24 cellular contexts compared by ENCODE assay signal in the genomic region with DNA sequence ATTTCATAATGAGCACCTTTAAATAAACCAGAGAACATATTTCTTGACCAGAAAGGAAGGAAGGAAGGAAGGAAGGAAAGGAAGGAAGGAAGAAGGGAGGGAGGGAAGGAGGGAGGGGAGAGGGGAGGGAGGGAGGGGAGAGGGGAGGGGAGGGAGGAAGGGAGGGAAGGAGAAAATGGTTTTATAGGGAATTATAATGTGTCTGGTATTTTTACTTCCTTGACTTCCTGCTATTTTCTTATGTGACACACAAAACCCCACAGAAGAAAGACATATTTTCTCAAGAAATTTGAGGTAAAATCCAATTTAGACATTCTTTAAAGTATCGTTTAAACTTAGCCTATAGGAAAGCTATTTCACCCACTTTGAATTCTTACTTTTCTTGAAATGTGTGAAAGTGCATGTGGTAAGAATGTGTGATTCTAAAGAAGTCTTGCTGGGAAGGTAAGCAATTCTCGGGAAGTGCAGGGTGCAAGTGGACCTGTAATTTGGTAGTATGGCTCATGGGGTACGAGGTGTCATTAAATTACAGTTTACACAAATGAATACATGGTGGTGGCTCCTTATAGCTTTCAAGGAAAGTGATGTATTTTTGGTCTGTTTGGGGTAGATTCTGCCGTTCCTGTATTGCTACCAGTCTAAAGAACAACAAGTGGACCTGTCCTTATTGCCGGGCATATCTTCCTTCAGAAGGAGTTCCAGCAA. TPM values are rescaled to one million over a fixed set of nuclear protein-coding genes. Genes with fewer than 3 reads are reported as not detected.
DNase-seq lines count a peak whose midpoint lies in the region; ATAC-seq and TF ChIP-seq lines count a peak whose summit lies in the region.
"Had no signal": no experiment of that assay in that cellular context is flagged by ENCODE, and none has a peak within 500 bp of the region (broad histone marks: within the 10 kb centered on the region; RNA-seq: fewer than 3 reads in every experiment).

No MANE protein-coding gene starts in this region.

- DNase-seq in activated naive CD4-positive, alpha-beta T cell treated with anti-CD3 and anti-CD28 coated beads for 36 hours, result no peak
- DNase-seq in activated naive CD4-positive, alpha-beta T cell (lab: John Stamatoyannopoulos, UW), result no peak
- DNase-seq in CD8-positive, alpha-beta T cell, result no peak
- DNase-seq in activated CD8-positive, alpha-beta T cell treated with anti-CD3 and anti-CD28 coated beads for 36 hours, result no peak
- DNase-seq in naive thymus-derived CD8-positive, alpha-beta T cell, result no peak
- DNase-seq in NOMO-1 treated with DMSO at 0.1 percent for 48 hours (lab: John Stamatoyannopoulos, UW; ENCODE audit: unreplicated experiment), result no peak
- DNase-seq: activated effector memory CD4-positive, alpha-beta T cell treated with anti-CD3 and anti-CD28 coated beads, Interleukin-2, amount 50 U/mL, for 16 hours; DMS 273 treated with DMSO at 0.1 percent for 48 hours; IMR-90; mesendoderm; NCI-H1105; NCI-H2029; NCI-H82; SK-N-SH; stimulated activated CD4-positive, alpha-beta T cell treated with anti-CD3 and anti-CD28 coated beads, Interleukin-4, amount 100 ng/mL, for 1 hour; T1000; transverse colon had no signal

- no peaks in the 10 kb centered on the region for H3K9me3 ChIP-seq in CD8-positive, alpha-beta T cell (ENCODE audit: low read length)
- H3K9me3 ChIP-seq: esophagus muscularis mucosa, SK-N-SH, transverse colon had no signal

- peaks cover 5% of the 10 kb centered on the region for H3K36me3 ChIP-seq in CD8-positive, alpha-beta T cell (ENCODE audit: insufficient read depth, low read length)

- H3K9me3 Mint-ChIP-seq in activated naive CD4-positive, alpha-beta T cell treated with anti-CD3 and anti-CD28 coated beads for 36 hours, result no peaks in the 10 kb centered on the region
- no peaks in the 10 kb centered on the region for H3K9me3 Mint-ChIP-seq in CD8-positive, alpha-beta T cell
- peaks cover 4% of the 10 kb centered on the region for H3K9me3 Mint-ChIP-seq in activated CD8-positive, alpha-beta T cell treated with anti-CD3 and anti-CD28 coated beads for 36 hours
- no peaks in the 10 kb centered on the region for H3K9me3 Mint-ChIP-seq in naive thymus-derived CD8-positive, alpha-beta T cell

- POLR2A ChIA-PET in CD8-positive, alpha-beta T cell (lab: Charles Lee), result interaction anchor here (1.4 to 5.2 kb wide), 3 partner anchors 14 to 48 kb away, joined by 3 to 62 read pairs (median 4); a partner anchor contains a TSS
- POLR2A ChIA-PET in activated CD8-positive, alpha-beta T cell treated with anti-CD3 and anti-CD28 coated beads for 36 hours (lab: Charles Lee), result interaction anchor here (0.6 to 1.4 kb wide), 8 partner anchors 9 to 94 kb away, joined by 3 to 7 read pairs (median 3); a partner anchor contains a TSS
- POLR2A ChIA-PET in naive thymus-derived CD8-positive, alpha-beta T cell (lab: Charles Lee), result interaction anchor here (3.0 kb wide), 1 partner anchor 18 kb away, joined by 9 read pairs; a partner anchor contains a TSS

- H3K36me3 Mint-ChIP-seq in activated naive CD4-positive, alpha-beta T cell treated with anti-CD3 and anti-CD28 coated beads for 36 hours (ENCODE audit: low read depth), result peaks cover 22% of the 10 kb centered on the region
- peaks cover 77% of the 10 kb centered on the region for H3K36me3 Mint-ChIP-seq in CD8-positive, alpha-beta T cell
- H3K36me3 Mint-ChIP-seq in activated CD8-positive, alpha-beta T cell treated with anti-CD3 and anti-CD28 coated beads for 36 hours (ENCODE audit: low read depth), result peaks cover 48% of the 10 kb centered on the region
- H3K36me3 Mint-ChIP-seq in naive thymus-derived CD8-positive, alpha-beta T cell, result peaks cover 5 to 78% (median 33%) of the 10 kb centered on the region in 3 donors

- no peaks in the 10 kb centered on the region for H3K27me3 Mint-ChIP-seq in activated naive CD4-positive, alpha-beta T cell treated with anti-CD3 and anti-CD28 coated beads for 36 hours (ENCODE audit: low read depth)
- no peaks in the 10 kb centered on the region for H3K27me3 Mint-ChIP-seq in CD8-positive, alpha-beta T cell (ENCODE audit: low read depth)
- no peaks in the 10 kb centered on the region for H3K27me3 Mint-ChIP-seq in activated CD8-positive, alpha-beta T cell treated with anti-CD3 and anti-CD28 coated beads for 36 hours
- peaks cover 0 to 2% (median 0%) of the 10 kb centered on the region in 5 donors for H3K27me3 Mint-ChIP-seq in naive thymus-derived CD8-positive, alpha-beta T cell

- H3K4me1 ChIP-seq in CD8-positive, alpha-beta T cell (ENCODE audit: insufficient read depth, low read length), result peaks cover 57% of the 10 kb centered on the region
- H3K4me1 ChIP-seq: esophagus muscularis mucosa had no signal

- H3K4me1 Mint-ChIP-seq in activated naive CD4-positive, alpha-beta T cell treated with anti-CD3 and anti-CD28 coated beads for 36 hours (ENCODE audit: low read depth), result peaks cover 55% of the 10 kb centered on the region
- H3K4me1 Mint-ChIP-seq in CD8-positive, alpha-beta T cell (ENCODE audit: low read depth), result peaks cover 79% of the 10 kb centered on the region
- H3K4me1 Mint-ChIP-seq in activated CD8-positive, alpha-beta T cell treated with anti-CD3 and anti-CD28 coated beads for 36 hours (ENCODE audit: low read depth), result peaks cover 65% of the 10 kb centered on the region
- H3K4me1 Mint-ChIP-seq in naive thymus-derived CD8-positive, alpha-beta T cell, result peaks cover 29 to 82% (median 72%) of the 10 kb centered on the region in 4 donors

- TF ChIP-seq CTCF in CD8-positive, alpha-beta T cell (IDR thresholded peaks at IDR 0.05), result no peak
- no peak for TF ChIP-seq CTCF in activated CD8-positive, alpha-beta T cell treated with anti-CD3 and anti-CD28 coated beads for 36 hours (IDR thresholded peaks at IDR 0.05)

- CTCF ChIA-PET in activated naive CD4-positive, alpha-beta T cell treated with anti-CD3 and anti-CD28 coated beads for 36 hours (lab: Charles Lee), result no interaction called here
- CTCF ChIA-PET in CD8-positive, alpha-beta T cell (lab: Charles Lee), result interaction anchor here (1.2 kb wide), 1 partner anchor 17 kb away, joined by 3 read pairs; no protein-coding TSS in a partner anchor
- CTCF ChIA-PET in activated CD8-positive, alpha-beta T cell treated with anti-CD3 and anti-CD28 coated beads for 36 hours (lab: Charles Lee), result interaction anchor here (1.0 to 1.6 kb wide), 3 partner anchors 12 to 121 kb away, joined by 3 to 4 read pairs (median 3); no protein-coding TSS in a partner anchor

- intact Hi-C loops in activated naive CD4-positive, alpha-beta T cell treated with anti-CD3 and anti-CD28 coated beads for 36 hours (cut with micrococcal nuclease), result no loop called here
- intact Hi-C loops in CD8-positive, alpha-beta T cell (cut with DNase I, micrococcal nuclease), result no loop called here
- intact Hi-C loops in activated CD8-positive, alpha-beta T cell treated with anti-CD3 and anti-CD28 coated beads for 36 hours (cut with micrococcal nuclease), result no loop called here

- H3K27ac ChIP-seq in CD8-positive, alpha-beta T cell (ENCODE audit: low read depth, low read length), result no peak overlapping the region
- H3K27ac ChIP-seq: C4-2B, coronary artery, esophagus muscularis mucosa, hepatocyte, transverse colon had no signal

- no peak overlapping the region for H3K4me3 Mint-ChIP-seq in activated naive CD4-positive, alpha-beta T cell treated with anti-CD3 and anti-CD28 coated beads for 36 hours
- H3K4me3 Mint-ChIP-seq in CD8-positive, alpha-beta T cell, result no peak overlapping the region
- peak overlapping the region; percentile 1 for H3K4me3 Mint-ChIP-seq in activated CD8-positive, alpha-beta T cell treated with anti-CD3 and anti-CD28 coated beads for 36 hours
- peak overlapping the region in 4 of 10 donors; percentile 2 to 34 (median 13) for H3K4me3 Mint-ChIP-seq in naive thymus-derived CD8-positive, alpha-beta T cell

- no peaks in the 10 kb centered on the region for H3K27me3 ChIP-seq in CD8-positive, alpha-beta T cell (ENCODE audit: insufficient read depth, low read length)
- H3K27me3 ChIP-seq: esophagus muscularis mucosa, hepatocyte, transverse colon had no signal

- ATAC-seq in CD8-positive, alpha-beta T cell, result no peak
- no peak for ATAC-seq in activated CD8-positive, alpha-beta T cell treated with anti-CD3 and anti-CD28 coated beads for 36 hours
- no peak for ATAC-seq in naive thymus-derived CD8-positive, alpha-beta T cell
- ATAC-seq in GM21723 (IDR thresholded peaks at IDR 0.05; ENCODE audit: unreplicated experiment) (no peak), HG02763 (IDR thresholded peaks at IDR 0.05; ENCODE audit: unreplicated experiment) (no peak)
- ATAC-seq: HCT116 had no signal

- H3K27ac Mint-ChIP-seq in activated naive CD4-positive, alpha-beta T cell treated with anti-CD3 and anti-CD28 coated beads for 36 hours, result peak overlapping the region; percentile 70
- peak overlapping the region; percentile 50 for H3K27ac Mint-ChIP-seq in CD8-positive, alpha-beta T cell
- H3K27ac Mint-ChIP-seq in activated CD8-positive, alpha-beta T cell treated with anti-CD3 and anti-CD28 coated beads for 36 hours, result peak overlapping the region; percentile 84
- peak overlapping the region in 9 of 10 donors; percentile 2 to 90 (median 51) for H3K27ac Mint-ChIP-seq in naive thymus-derived CD8-positive, alpha-beta T cell

- H3K4me3 ChIP-seq in CD8-positive, alpha-beta T cell (ENCODE audit: low read depth, low read length), result no peak overlapping the region
- H3K4me3 ChIP-seq: coronary artery, esophagus muscularis mucosa, hepatocyte, transverse colon had no signal

RNA-seq across cellular contexts. Expression of a gene that starts 18.0 kb away (rescaled TPM):
- 10 to 100 TPM; 11.4 to 12.0 TPM for total RNA-seq in activated naive CD4-positive, alpha-beta T cell treated with anti-CD3 and anti-CD28 coated beads for 36 hours
- 100 to 1,000 TPM; 162 to 177 TPM for total RNA-seq in CD8-positive, alpha-beta T cell
- total RNA-seq in activated CD8-positive, alpha-beta T cell treated with anti-CD3 and anti-CD28 coated beads for 36 hours, result 10 to 100 TPM; 15.3 to 19.1 TPM
- 10 to 100 TPM; 46.3 to 49.7 TPM for total RNA-seq in naive thymus-derived CD8-positive, alpha-beta T cell
- 10 to 100 TPM; 49.1 to 62.1 (median 60.9) TPM for polyA plus RNA-seq in naive thymus-derived CD8-positive, alpha-beta T cell

RNA-seq across cellular contexts. Expression of a gene that starts 55.0 kb away (rescaled TPM):
- 10 to 100 TPM; 75.4 to 85.5 TPM for total RNA-seq in activated naive CD4-positive, alpha-beta T cell treated with anti-CD3 and anti-CD28 coated beads for 36 hours
- total RNA-seq in CD8-positive, alpha-beta T cell, result 100 to 1,000 TPM; 198 to 219 TPM
- 10 to 100 TPM; 86.0 to 89.5 TPM for total RNA-seq in activated CD8-positive, alpha-beta T cell treated with anti-CD3 and anti-CD28 coated beads for 36 hours
- total RNA-seq in naive thymus-derived CD8-positive, alpha-beta T cell, result 10 to 100 TPM; 78.3 to 90.1 TPM
- 100 to 1,000 TPM; 109 to 125 (median 113) TPM for polyA plus RNA-seq in naive thymus-derived CD8-positive, alpha-beta T cell
